15 cellular contexts compared by ENCODE assay signal in genomic region chr17:68383120-68383442, GRCh38.
DNase-seq lines count a peak whose midpoint lies in the region; ATAC-seq, FAIRE-seq and TF ChIP-seq lines count a peak whose summit lies in the region.
"Had no signal": no experiment of that assay in that cellular context is flagged by ENCODE, and none has a peak within 500 bp of the region (broad histone marks: within the 10 kb centered on the region; RNA-seq: fewer than 3 reads in every experiment).

No MANE protein-coding gene starts in this region.

- RAD21 ChIA-PET in HCT116 (lab: Charles Lee; ENCODE audit: low non-redundant PET in 1 of 2, low total read pairs in 2 of 2, uncharacterized antibody in 2 of 2, unreplicated experiment in 2 of 2), result interaction anchor here (1.3 to 2.9 kb wide), 3 partner anchors 16 to 118 kb away, joined by 3 to 7 read pairs (median 6); no protein-coding TSS in a partner anchor

- DNase-seq in HCT116 (ENCODE audit: low read depth, low spot score), result no peak
- no peak for DNase-seq in endothelial cell of umbilical vein (ENCODE audit: low read depth, low spot score)
- no peak for DNase-seq in trophoblast cell
- DNase-seq in SW480 (ENCODE audit: low spot score), result no peak
- DNase-seq in NCI-H187 treated with DMSO at 0.1 percent for 48 hours (lab: John Stamatoyannopoulos, UW), result no peak
- DNase-seq in RWPE1 (ENCODE audit: low spot score), result no peak
- DNase-seq: activated T-cell treated with anti-CD3 and anti-CD28 coated beads for 4 hours; GDM1; GOT3; hippocampal formation; NCI-H1105 treated with DMSO at 0.1 percent for 48 hours; NK-92 treated with Interleukin-12 subunit alpha and Interleukin-12 subunit beta, amount 100 ng/mL, for 24 hours had no signal

- H4K20me1 ChIP-seq in HCT116 (ENCODE audit: insufficient read depth), result no peaks in the 10 kb centered on the region
- no peaks in the 10 kb centered on the region for H4K20me1 ChIP-seq in endothelial cell of umbilical vein (replicated peaks; ENCODE audit: control insufficient read depth, extremely low read depth, insufficient read depth, low read length)

- WGBS in trophoblast cell (ENCODE audit: extremely low coverage, insufficient coverage, insufficient read length), result no CpG with 5 or more reads among the region's 4 CpGs

- dilution Hi-C loops in endothelial cell of umbilical vein (cut with MboI; ENCODE audit: extremely low pct_ligation_motif_present, low sequenced_read_pairs), result no loop called here

- no peaks in the 10 kb centered on the region for H3K9me1 ChIP-seq in endothelial cell of umbilical vein (replicated peaks; ENCODE audit: control insufficient read depth, extremely low read depth, insufficient read depth, low read length)

- no peaks in the 10 kb centered on the region for H3K9me3 ChIP-seq in HCT116 (ENCODE audit: control insufficient read depth in 1 of 2, insufficient read depth in 1 of 2, low read depth in 1 of 2, low read length in 2 of 2)
- no peaks in the 10 kb centered on the region for H3K9me3 ChIP-seq in endothelial cell of umbilical vein (replicated peaks; ENCODE audit: control insufficient read depth, insufficient read depth, low read length)
- no peaks in the 10 kb centered on the region for H3K9me3 ChIP-seq in trophoblast cell (ENCODE audit: insufficient read depth, low read depth, low read length)

- H3K4me3 ChIP-seq in ACC112 (ENCODE audit: low read depth, low read length), result 0 out of 2 replicates have a peak overlapping the region, but pooled peaks have one; percentile 8
- H3K4me3 ChIP-seq in HCT116 (replicated peaks in 1 of 2; ENCODE audit: low read depth in 1 of 2, low read length in 2 of 2), result no peak overlapping the region
- no peak overlapping the region for H3K4me3 ChIP-seq in endothelial cell of umbilical vein (replicated peaks in 1 of 3; ENCODE audit: insufficient read depth in 1 of 3, low read depth in 1 of 3, low read length in 3 of 3)
- H3K4me3 ChIP-seq in trophoblast cell (ENCODE audit: low read depth, low read length), result no peak overlapping the region

- CTCF ChIA-PET in HCT116 (lab: Charles Lee), result interaction anchor here (3.3 kb wide), 1 partner anchor 16 kb away, joined by 41 read pairs; no protein-coding TSS in a partner anchor
- CTCF ChIA-PET in endothelial cell of umbilical vein (lab: Charles Lee), result interaction anchor here (0.7 to 4.3 kb wide), 12 partner anchors 9 to 136 kb away, joined by 3 to 48 read pairs (median 4); partner anchors contain the start of genes AMZ2, ARSG and SLC16A6
- CTCF ChIA-PET in RWPE1 (lab: Yijun Ruan, JAX), result interaction anchor here (0.6 kb wide), 1 partner anchor 53 kb away, joined by 3 read pairs; no protein-coding TSS in a partner anchor

- no peak overlapping the region for H4K12ac ChIP-seq in trophoblast cell (ENCODE audit: low read depth, low read length)

- POLR2A ChIA-PET in HCT116 (lab: Charles Lee) (interaction anchor here (0.7 to 3.1 kb wide), 12 partner anchors 9 to 96 kb away, joined by 3 to 17 read pairs (median 4); partner anchors contain the start of gene ARSG), endothelial cell of umbilical vein (lab: Charles Lee) (interaction anchor here (0.9 to 1.5 kb wide), 3 partner anchors 16 to 81 kb away, joined by 4 to 5 read pairs (median 5); no protein-coding TSS in a partner anchor), RWPE1 (lab: Yijun Ruan, JAX; ENCODE audit: low non-redundant PET) (no interaction called here)

- peaks cover 11% of the 10 kb centered on the region for H3K79me1 ChIP-seq in trophoblast cell (ENCODE audit: low read length)

- no peak overlapping the region for H2AFZ ChIP-seq in ACC112 (ENCODE audit: low read length, unreplicated experiment)
- H2AFZ ChIP-seq in HCT116 (ENCODE audit: low read depth, low read length, poor library complexity, severe bottlenecking), result peak overlapping the region; percentile 5
- peak overlapping the region; percentile 35 for H2AFZ ChIP-seq in endothelial cell of umbilical vein (ENCODE audit: low read depth, low read length)
- H2AFZ ChIP-seq in trophoblast cell (ENCODE audit: insufficient read depth, low read length, poor library complexity), result no peak overlapping the region

- H2AK5ac ChIP-seq in trophoblast cell (ENCODE audit: low read length), result no peak overlapping the region

- H2BK12ac ChIP-seq in trophoblast cell (ENCODE audit: low read length), result no peak overlapping the region

- no peaks in the 10 kb centered on the region for H3K9me2 ChIP-seq in HCT116 (ENCODE audit: insufficient read depth)

- no TSS peak for BruUV-seq in HCT116 (replicated peaks; lab: Mats Ljungman, UMichigan)
- no TSS peak for BruUV-seq in endothelial cell of umbilical vein (replicated peaks; lab: Mats Ljungman, UMichigan)

- intact Hi-C loops in HCT116 (cut with micrococcal nuclease) (loop anchor here (5.0 to 10.0 kb wide), 2 partner anchors 71 to 978 kb away; no protein-coding TSS in a partner anchor), endothelial cell of umbilical vein (cut with micrococcal nuclease) (loop anchor here (1.0 to 5.0 kb wide), 5 partner anchors 16 to 331 kb away; partner anchors contain the start of genes ARSG, SLC16A6 and WIPI1)

- ATAC-seq in HCT116 (peak; percentile 1), HG03442 (IDR thresholded peaks at IDR 0.05; ENCODE audit: unreplicated experiment) (no peak)

- H3K23ac ChIP-seq in trophoblast cell (ENCODE audit: low read length), result no peak overlapping the region

- H3K4me1 ChIP-seq in ACC112 (ENCODE audit: control insufficient read depth, insufficient read depth, low read length, unreplicated experiment) (peaks cover 59% of the 10 kb centered on the region), HCT116 (ENCODE audit: control insufficient read depth in 1 of 2, insufficient read depth in 2 of 2, low read length in 2 of 2) (peaks cover 90 to 97% of the 10 kb centered on the region in 2 experiments), endothelial cell of umbilical vein (ENCODE audit: control insufficient read depth, extremely low read depth, insufficient read depth, low read length) (peaks cover 42% of the 10 kb centered on the region), trophoblast cell (ENCODE audit: control insufficient read depth in 1 of 2, insufficient read depth in 2 of 2, low read length in 2 of 2) (peaks cover 18 to 24% of the 10 kb centered on the region in 2 experiments)

- H3K18ac ChIP-seq in trophoblast cell (ENCODE audit: low read length), result no peak overlapping the region

- no peaks in the 10 kb centered on the region for H3K27me3 ChIP-seq in ACC112 (ENCODE audit: insufficient read depth, low read length)
- H3K27me3 ChIP-seq in HCT116 (ENCODE audit: insufficient read depth, low read length), result no peaks in the 10 kb centered on the region
- no peaks in the 10 kb centered on the region for H3K27me3 ChIP-seq in endothelial cell of umbilical vein (ENCODE audit: control insufficient read depth in 2 of 2, insufficient read depth in 2 of 2, low read length in 2 of 2)
- H3K27me3 ChIP-seq in trophoblast cell (ENCODE audit: insufficient read depth, low read length), result no peaks in the 10 kb centered on the region

- FAIRE-seq in endothelial cell of umbilical vein (lab: Jason Lieb, UNC), result no peak

- no peak overlapping the region for H4K8ac ChIP-seq in trophoblast cell (ENCODE audit: low read depth, low read length)

- no peaks in the 10 kb centered on the region for H3K79me2 ChIP-seq in ACC112 (ENCODE audit: control insufficient read depth, insufficient read depth, low read length, unreplicated experiment)
- no peaks in the 10 kb centered on the region for H3K79me2 ChIP-seq in HCT116 (ENCODE audit: insufficient read depth, low read length)
- H3K79me2 ChIP-seq in endothelial cell of umbilical vein (ENCODE audit: control insufficient read depth, insufficient read depth, low read length), result no peaks in the 10 kb centered on the region
- no peaks in the 10 kb centered on the region for H3K79me2 ChIP-seq in trophoblast cell (ENCODE audit: control insufficient read depth, insufficient read depth, low read length, poor library complexity)

- no peak overlapping the region for H3K14ac ChIP-seq in trophoblast cell (ENCODE audit: low read length)

- H3K9ac ChIP-seq in HCT116 (ENCODE audit: low read length), result peak overlapping the region; percentile 50
- H3K9ac ChIP-seq in endothelial cell of umbilical vein (replicated peaks; ENCODE audit: extremely low read depth, insufficient read depth, low read length), result peak overlapping the region; percentile 74
- H3K9ac ChIP-seq in trophoblast cell (ENCODE audit: low read length), result no peak overlapping the region
- H3K9ac ChIP-seq: KMS-11 had no signal

- H2BK120ac ChIP-seq in trophoblast cell (ENCODE audit: insufficient read depth, low read length, poor library complexity), result no peak overlapping the region

- H3K36me3 ChIP-seq in ACC112 (ENCODE audit: insufficient read depth, low read length), result no peaks in the 10 kb centered on the region
- no peaks in the 10 kb centered on the region for H3K36me3 ChIP-seq in HCT116 (ENCODE audit: control insufficient read depth in 1 of 2, insufficient read depth in 2 of 2, low read length in 2 of 2)
- no peaks in the 10 kb centered on the region for H3K36me3 ChIP-seq in endothelial cell of umbilical vein (ENCODE audit: control insufficient read depth in 2 of 2, extremely low read depth in 1 of 2, insufficient read depth in 2 of 2, low read length in 2 of 2)
- H3K36me3 ChIP-seq in trophoblast cell (ENCODE audit: control insufficient read depth in 1 of 2, insufficient read depth in 2 of 2, low read length in 2 of 2), result no peaks in the 10 kb centered on the region

- H3K4ac ChIP-seq in trophoblast cell (ENCODE audit: low read depth, low read length), result no peak overlapping the region

- H3K4me2 ChIP-seq in HCT116 (ENCODE audit: low read length), result peak overlapping the region; percentile 60
- peak overlapping the region; percentile 25 for H3K4me2 ChIP-seq in endothelial cell of umbilical vein (ENCODE audit: insufficient read depth, low read length)
- peak overlapping the region; percentile 4 for H3K4me2 ChIP-seq in trophoblast cell (ENCODE audit: low read length)
- H3K4me2 ChIP-seq: KMS-11 had no signal

- H3K27ac ChIP-seq in ACC112 (ENCODE audit: low read depth, low read length) (peak overlapping the region; percentile 95), HCT116 (ENCODE audit: low read depth, low read length) (peak overlapping the region; percentile 96), endothelial cell of umbilical vein (ENCODE audit: insufficient read depth, low read depth, low read length) (peak overlapping the region; percentile 76), trophoblast cell (ENCODE audit: low read depth, low read length) (no peak overlapping the region), RWPE1 (no peak overlapping the region)
- H3K27ac ChIP-seq: KMS-11 had no signal

- no peak overlapping the region for H2BK5ac ChIP-seq in trophoblast cell (ENCODE audit: low read depth, low read length, poor library complexity)

- no peak for TF ChIP-seq RAD21 in HCT116 (IDR thresholded peaks at IDR 0.05; ENCODE audit: low read depth)

- no peak overlapping the region for H4K91ac ChIP-seq in trophoblast cell (ENCODE audit: low read depth, low read length)

- TF ChIP-seq POLR2A in HCT116 (IDR thresholded peaks at IDR 0.05; ENCODE audit: borderline replicate concordance, extremely low read depth, insufficient read depth, insufficient read length) (no peak), endothelial cell of umbilical vein (IDR thresholded peaks at IDR 0.05; ENCODE audit: low read depth, low read length) (no peak)

- TF ChIP-seq CTCF in HCT116 (IDR thresholded peaks at IDR 0.05 in 2 of 3, conservative IDR thresholded peaks at IDR 0.05 in 1 of 3; ENCODE audit: borderline replicate concordance in 1 of 3, insufficient read depth in 1 of 3, low read depth in 2 of 3, low read length in 2 of 3) (no peak), endothelial cell of umbilical vein (IDR thresholded peaks at IDR 0.05; ENCODE audit: extremely low read depth in 1 of 2, insufficient read depth in 1 of 2, low read depth in 1 of 2, low read length in 2 of 2) (no peak), RWPE1 (conservative IDR thresholded peaks at IDR 0.05; ENCODE audit: low read depth) (no peak)

Comparison
In these comparisons a context has a peak if more than half of its experiments do, and no peak if none do; other contexts are left out.
1. H2AFZ ChIP-seq: peak in HCT116 (single experiment) and endothelial cell of umbilical vein (single experiment); none in ACC112 (single experiment) and trophoblast cell (single experiment).
2. H3K27ac ChIP-seq: peak in ACC112 (single experiment), HCT116 (single experiment) and endothelial cell of umbilical vein (single experiment); none in trophoblast cell (single experiment) and RWPE1 (single experiment).
3. H3K4me2 ChIP-seq: peak in every context shown above with its lines; median percentile 60 in HCT116; 25 in endothelial cell of umbilical vein; 4 in trophoblast cell.